ENCODE assay signal across 20 cellular contexts in genomic region chr14:75520852-75521251, GRCh38. TPM values are rescaled to one million over a fixed set of nuclear protein-coding genes. Genes with fewer than 3 reads are reported as not detected.
DNase-seq lines count a peak whose midpoint lies in the region; ATAC-seq and TF ChIP-seq lines count a peak whose summit lies in the region.
"Had no signal": no experiment of that assay in that cellular context is flagged by ENCODE, and none has a peak within 500 bp of the region (broad histone marks: within the 10 kb centered on the region; RNA-seq: fewer than 3 reads in every experiment).

No MANE protein-coding gene starts in this region.

- H3K27me3 Mint-ChIP-seq in Caco-2 (ENCODE audit: insufficient read depth, unreplicated experiment) (no peaks in the 10 kb centered on the region), natural killer cell (ENCODE audit: low read depth in 2 of 2) (no peaks in the 10 kb centered on the region)
- no peaks in the 10 kb centered on the region for H3K27me3 Mint-ChIP-seq in activated T-helper 17 cell treated with anti-CD3 and anti-CD28 coated beads, Interleukin-2, amount 50 U/mL, for 72 hours

- no peaks in the 10 kb centered on the region for H3K9me3 ChIP-seq in Caco-2
- H3K9me3 ChIP-seq: ascending aorta, thyroid gland had no signal

- no peak overlapping the region for H3K4me3 ChIP-seq in Caco-2 (ENCODE audit: low read depth, low read length)
- H3K4me3 ChIP-seq: ascending aorta, neural progenitor cell, SK-N-MC, thyroid gland had no signal

- peaks cover 29% of the 10 kb centered on the region for H3K4me1 Mint-ChIP-seq in Caco-2 (ENCODE audit: low read depth, unreplicated experiment)
- H3K4me1 Mint-ChIP-seq in activated T-helper 17 cell treated with anti-CD3 and anti-CD28 coated beads, Interleukin-2, amount 50 U/mL, for 72 hours = peaks cover 38% of the 10 kb centered on the region
- peaks cover 51 to 53% of the 10 kb centered on the region in 2 donors for H3K4me1 Mint-ChIP-seq in natural killer cell

- BruUV-seq in Caco-2 (replicated peaks; lab: Mats Ljungman, UMichigan) = TSS peak; percentile 80

- intact Hi-C loops in Caco-2 (cut with micrococcal nuclease; ENCODE audit: unreplicated experiment) = loop anchor here (1.0 to 2.0 kb wide), 4 partner anchors 32 to 140 kb away; partner anchors contain the start of genes ERG28 and TTLL5
- intact Hi-C loops in natural killer cell (cut with micrococcal nuclease) = loop anchor here (5.0 kb wide), 1 partner anchor 36 kb away; no protein-coding TSS in a partner anchor

- in situ Hi-C loops in G401 (cut with HindIII; ENCODE audit: low sequenced_read_pairs) = no loop called here

- POLR2A ChIA-PET in Caco-2 (lab: Charles Lee) = interaction anchor here (1.2 to 1.6 kb wide), 2 partner anchors 140 to 226 kb away, joined by 3 to 9 read pairs; partner anchors contain the start of genes ERG28 and TTLL5

- H3K4me3 Mint-ChIP-seq in Caco-2 (ENCODE audit: unreplicated experiment) (peak overlapping the region; percentile 24), natural killer cell (peak overlapping the region; percentile 50)
- peak overlapping the region; percentile 98 for H3K4me3 Mint-ChIP-seq in activated T-helper 17 cell treated with anti-CD3 and anti-CD28 coated beads, Interleukin-2, amount 50 U/mL, for 72 hours
- H3K4me3 Mint-ChIP-seq: neural progenitor cell had no signal

- H3K36me3 Mint-ChIP-seq in Caco-2 (ENCODE audit: insufficient read depth, unreplicated experiment) = no peaks in the 10 kb centered on the region
- H3K36me3 Mint-ChIP-seq in activated T-helper 17 cell treated with anti-CD3 and anti-CD28 coated beads, Interleukin-2, amount 50 U/mL, for 72 hours (ENCODE audit: low read depth) = peaks cover 43% of the 10 kb centered on the region
- H3K36me3 Mint-ChIP-seq in natural killer cell = no peaks in the 10 kb centered on the region
- H3K36me3 Mint-ChIP-seq: neural progenitor cell had no signal

- peak overlapping the region; percentile 54 for H3K27ac ChIP-seq in C4-2B
- H3K27ac ChIP-seq: ascending aorta, neural progenitor cell, SK-N-MC, thyroid gland had no signal

- H3K36me3 ChIP-seq in Caco-2 (ENCODE audit: control insufficient read depth, insufficient read depth, low read length) = no peaks in the 10 kb centered on the region
- H3K36me3 ChIP-seq: ascending aorta, neural progenitor cell, thyroid gland had no signal

- no peak for TF ChIP-seq CTCF in C4-2B (conservative IDR thresholded peaks at IDR 0.05)
- TF ChIP-seq CTCF in Caco-2 (IDR thresholded peaks at IDR 0.05; ENCODE audit: insufficient read depth in 1 of 2, low read depth in 1 of 2, low read length in 1 of 2, severe bottlenecking in 1 of 2, unreplicated experiment in 1 of 2) = no peak
- TF ChIP-seq CTCF in natural killer cell (IDR thresholded peaks at IDR 0.05) = no peak

- no peak for ATAC-seq in activated T-helper 17 cell treated with anti-CD3 and anti-CD28 coated beads, Interleukin-2, amount 50 U/mL, for 72 hours (replicated peaks)
- ATAC-seq in natural killer cell = no peak
- ATAC-seq: right cardiac atrium had no signal

- peak overlapping the region; percentile 81 for H3K27ac Mint-ChIP-seq in Caco-2 (ENCODE audit: unreplicated experiment)
- H3K27ac Mint-ChIP-seq in activated T-helper 17 cell treated with anti-CD3 and anti-CD28 coated beads, Interleukin-2, amount 50 U/mL, for 72 hours = peak overlapping the region; percentile 97
- peak overlapping the region; percentile 98 to 99 for H3K27ac Mint-ChIP-seq in natural killer cell
- H3K27ac Mint-ChIP-seq: neural progenitor cell had no signal

- no peaks in the 10 kb centered on the region for H3K27me3 ChIP-seq in Caco-2 (replicated peaks; ENCODE audit: control insufficient read depth, insufficient read depth, low read length)
- H3K27me3 ChIP-seq: ascending aorta, neural progenitor cell, thyroid gland had no signal

- H3K9me3 Mint-ChIP-seq in Caco-2 (ENCODE audit: unreplicated experiment) (no peaks in the 10 kb centered on the region), natural killer cell (no peaks in the 10 kb centered on the region)
- no peaks in the 10 kb centered on the region for H3K9me3 Mint-ChIP-seq in activated T-helper 17 cell treated with anti-CD3 and anti-CD28 coated beads, Interleukin-2, amount 50 U/mL, for 72 hours
- H3K9me3 Mint-ChIP-seq: neural progenitor cell had no signal

- CTCF ChIA-PET in Caco-2 (lab: Charles Lee) = interaction anchor here (1.3 to 3.7 kb wide), 3 partner anchors 33 to 68 kb away, joined by 7 to 23 read pairs (median 8); no protein-coding TSS in a partner anchor

- DNase-seq in Caco-2 (no peak), natural killer cell (no peak), G401 (ENCODE audit: low spot score) (no peak), SKM-1 treated with dmso at 0.1 percent for 144 hours (lab: John Stamatoyannopoulos, UW; ENCODE audit: unreplicated experiment) (no peak), SW 1271 (lab: John Stamatoyannopoulos, UW) (no peak)
- DNase-seq: GOT3; NCI-H1930; NCI-H524 treated with DMSO at 0.1 percent for 48 hours; OCI-M1; right cardiac atrium; stimulated activated CD4-positive, alpha-beta T cell treated with anti-CD3 and anti-CD28 coated beads, Interleukin-2, amount 100 ng/mL, for 24 hours; thyroid gland had no signal

- peaks cover 48% of the 10 kb centered on the region for H3K4me1 ChIP-seq in Caco-2
- H3K4me1 ChIP-seq: ascending aorta had no signal

RNA-seq across cellular contexts. Expression of gene BATF, which starts 1.4 kb away (rescaled TPM):
- total RNA-seq in Caco-2 (2022) (1.5 and 1.7 TPM in 2 replicates), natural killer cell (10 to 100 TPM; 12.6 to 32.5 (median 21.4) TPM)
- total RNA-seq in activated T-helper 17 cell treated with anti-CD3 and anti-CD28 coated beads, Interleukin-2, amount 50 U/mL, for 72 hours = 100 to 1,000 TPM; 123 to 211 TPM
- total RNA-seq in G401 (2014; rRNA removed; shearing (Covaris generic)) = not detected in 2 replicates
- total RNA-seq: ascending aorta, Daoy, glomerular endothelial cell, MCF 10A had no signal

RNA-seq across cellular contexts. Expression of gene FLVCR2, which starts 57.6 kb away (rescaled TPM):
- 9.7 and 13.4 TPM in 2 replicates for total RNA-seq in Caco-2 (2022)
- 10 to 100 TPM in 1 of 2 donors, 1 to 10 TPM in 1; 8.5 to 18.5 TPM for total RNA-seq in activated T-helper 17 cell treated with anti-CD3 and anti-CD28 coated beads, Interleukin-2, amount 50 U/mL, for 72 hours
- total RNA-seq in natural killer cell = 1 to 10 TPM; 1.4 to 4.8 (median 2.1) TPM
- 1.3 and 1.6 TPM in 2 replicates for total RNA-seq in G401 (2014; rRNA removed; shearing (Covaris generic))

Comparison
In these comparisons a context has a peak if more than half of its experiments do, and no peak if none do; other contexts are left out.
1. H3K4me3 Mint-ChIP-seq: peak in every context shown above with its lines; median percentile 98 in activated T-helper 17 cell treated with anti-CD3 and anti-CD28 coated beads, Interleukin-2, amount 50 U/mL, for 72 hours; 50 in natural killer cell; 24 in Caco-2.